14 cellular contexts compared by ENCODE assay signal in the genomic region with DNA sequence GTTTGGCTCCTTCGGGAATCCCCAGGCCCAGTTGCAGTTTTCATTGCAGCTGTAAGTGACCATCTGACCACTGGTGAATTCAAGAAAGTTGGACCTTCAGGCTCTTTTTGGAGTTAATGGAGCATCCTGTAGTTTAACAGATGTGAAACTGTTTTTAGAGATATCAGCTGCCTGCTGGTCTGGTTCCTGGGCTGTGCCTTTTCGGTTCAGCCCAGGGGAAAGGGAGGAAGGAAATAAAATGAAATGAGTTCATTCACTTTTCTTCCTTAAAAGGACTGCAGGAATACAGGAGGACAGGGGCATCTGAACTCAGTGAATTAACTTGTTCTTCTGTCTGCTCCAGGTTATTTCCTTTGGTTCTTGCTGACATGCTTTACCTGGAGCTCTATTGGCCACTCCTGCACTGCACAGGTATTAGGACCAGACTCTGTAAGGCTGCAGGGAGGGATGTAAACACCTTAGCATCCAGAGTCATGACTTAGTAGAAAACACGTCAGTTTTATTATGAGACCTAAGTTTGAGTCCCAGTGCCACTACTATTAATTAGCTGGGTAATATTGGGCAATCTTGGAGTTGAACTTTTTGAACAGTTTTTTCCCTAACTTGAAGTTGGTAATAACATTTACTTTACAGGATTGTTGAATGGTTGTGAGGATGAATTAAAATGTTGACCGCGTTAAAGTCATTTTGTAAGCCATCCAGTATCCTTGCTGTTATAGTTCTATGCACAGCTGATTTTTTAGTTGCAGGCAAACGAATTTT.
DNase-seq lines count a peak whose midpoint lies in the region; ATAC-seq, FAIRE-seq and TF ChIP-seq lines count a peak whose summit lies in the region.
"Had no signal": no experiment of that assay in that cellular context is flagged by ENCODE, and none has a peak within 500 bp of the region (broad histone marks: within the 10 kb centered on the region; RNA-seq: fewer than 3 reads in every experiment).

No MANE protein-coding gene starts in this region.

- H3K9me3 ChIP-seq in HUES64 (ENCODE audit: insufficient read depth, low read depth, low read length), result no peaks in the 10 kb centered on the region
- H3K9me3 ChIP-seq in GM12878 (replicated peaks; ENCODE audit: control insufficient read depth, insufficient read depth, low read length), result no peaks in the 10 kb centered on the region

- no peaks in the 10 kb centered on the region for H3K9me3 Mint-ChIP-seq in memory B cell
- H3K9me3 Mint-ChIP-seq: activated naive CD8-positive, alpha-beta T cell treated with anti-CD3 and anti-CD28 coated beads, Interleukin-2, amount 50 U/mL, for 24 hours; stimulated activated effector memory CD8-positive, alpha-beta T cell treated with anti-CD3 and anti-CD28 coated beads, Interleukin-12 subunit alpha, Interleukin-12 subunit beta, amount 100 ng/mL, for 72 hours had no signal

- RAD21 ChIA-PET in GM12878 (lab: Charles Lee; ENCODE audit: unreplicated experiment), result interaction anchor here (0.6 to 1.1 kb wide), 2 partner anchors 57 to 82 kb away, joined by 3 to 4 read pairs; no protein-coding TSS in a partner anchor

- TF ChIP-seq RAD21 in GM12878 (IDR thresholded peaks at IDR 0.05; ENCODE audit: insufficient read depth, low read depth, low read length), result no peak

- H3K27ac ChIP-seq in ACC112 (ENCODE audit: low read depth, low read length) (peak overlapping the region; percentile 95; the same call in 1 of the 2 replicates), HUES64 (ENCODE audit: low read depth, low read length) (peak overlapping the region; percentile 17; the same call in 1 of the 2 replicates), GM12878 (ENCODE audit: control insufficient read depth, insufficient read depth) (peak overlapping the region; percentile 20; the same call in 1 of the 2 replicates), caudate nucleus (ENCODE audit: low read depth, low read length) (no peak overlapping the region)

- no peaks in the 10 kb centered on the region for H3K27me3 Mint-ChIP-seq in memory B cell
- H3K27me3 Mint-ChIP-seq: activated CD8-positive, alpha-beta memory T cell treated with anti-CD3 and anti-CD28 coated beads, Interleukin-2, amount 10 ng/mL, durations not matched to agents 7 days and 5 days; activated naive CD8-positive, alpha-beta T cell treated with anti-CD3 and anti-CD28 coated beads, Interleukin-2, amount 50 U/mL, for 24 hours; B cell had no signal

- TF ChIP-seq POLR2A in GM12878 (IDR thresholded peaks at IDR 0.05; ENCODE audit: low read depth, low read length), result no peak

- peaks cover 2% of the 10 kb centered on the region for H3K36me3 Mint-ChIP-seq in memory B cell

- intact Hi-C loops in GM12878 (cut with micrococcal nuclease; ENCODE audit: unreplicated experiment), result no loop called here

- no peak overlapping the region for H3K4me2 ChIP-seq in GM12878 (ENCODE audit: control insufficient read depth, insufficient read depth)

- peak overlapping the region; percentile 14 for H3K27ac Mint-ChIP-seq in memory B cell
- H3K27ac Mint-ChIP-seq: activated CD8-positive, alpha-beta memory T cell treated with anti-CD3 and anti-CD28 coated beads, Interleukin-2, amount 10 ng/mL, durations not matched to agents 7 days and 5 days; activated naive CD8-positive, alpha-beta T cell treated with anti-CD3 and anti-CD28 coated beads, Interleukin-2, amount 50 U/mL, for 24 hours; B cell; stimulated activated effector memory CD8-positive, alpha-beta T cell treated with anti-CD3 and anti-CD28 coated beads, Interleukin-12 subunit alpha, Interleukin-12 subunit beta, amount 100 ng/mL, for 72 hours had no signal

- H4K20me1 ChIP-seq in GM12878 (ENCODE audit: control insufficient read depth, insufficient read depth), result no peaks in the 10 kb centered on the region

- TF ChIP-seq CTCF in GM12878 (IDR thresholded peaks at IDR 0.05 in 2 of 3, conservative IDR thresholded peaks at IDR 0.05 in 1 of 3; ENCODE audit: control insufficient read depth in 2 of 3, extremely low read depth in 1 of 3, insufficient read depth in 1 of 3, low read depth in 3 of 3, low read length in 3 of 3), result no peak

- ATAC-seq in GM12878, result peak; percentile 22; the same call in 1 of the 3 replicates
- no peak for ATAC-seq in memory B cell (ENCODE audit: low read depth)
- ATAC-seq: activated CD8-positive, alpha-beta memory T cell treated with anti-CD3 and anti-CD28 coated beads, Interleukin-2, amount 10 ng/mL, durations not matched to agents 7 days and 5 days; activated naive CD8-positive, alpha-beta T cell treated with anti-CD3 and anti-CD28 coated beads, Interleukin-2, amount 50 U/mL, for 24 hours; Panc1; stimulated activated effector memory CD8-positive, alpha-beta T cell treated with anti-CD3 and anti-CD28 coated beads, Interleukin-12 subunit alpha, Interleukin-12 subunit beta, amount 100 ng/mL, for 72 hours had no signal

- 85% methylated on average over 6 of the region's 6 CpGs for WGBS in HUES64
- WGBS in GM12878 (ENCODE audit: insufficient coverage, insufficient replicate concordance, low lambda C conversion rate, missing lambda C conversion rate), result 92% methylated on average over 6 of the region's 6 CpGs

- POLR2A ChIA-PET in GM12878 (lab: Charles Lee), result interaction anchor here (0.9 kb wide), 1 partner anchor 16 kb away, joined by 4 read pairs; no protein-coding TSS in a partner anchor

- no peaks in the 10 kb centered on the region for H3K36me3 ChIP-seq in ACC112 (ENCODE audit: insufficient read depth, low read length)
- H3K36me3 ChIP-seq in HUES64 (ENCODE audit: insufficient read depth, low read length), result no peaks in the 10 kb centered on the region
- peaks cover 0 to 1% of the 10 kb centered on the region in 2 experiments; a peak in 2 of 4 replicates for H3K36me3 ChIP-seq in GM12878 (ENCODE audit: control insufficient read depth in 2 of 2, insufficient read depth in 2 of 2, low read length in 1 of 2)

- H3K4me1 ChIP-seq in ACC112 (ENCODE audit: control insufficient read depth, insufficient read depth, low read length, unreplicated experiment) (peaks cover 62% of the 10 kb centered on the region), HUES64 (ENCODE audit: insufficient read depth, low read length) (peaks cover 54% of the 10 kb centered on the region), GM12878 (ENCODE audit: control insufficient read depth, insufficient read depth, low read length) (peaks cover 29% of the 10 kb centered on the region)

- no peak overlapping the region for H2AFZ ChIP-seq in ACC112 (ENCODE audit: low read length, unreplicated experiment)
- no peak overlapping the region for H2AFZ ChIP-seq in GM12878 (ENCODE audit: control insufficient read depth, low read depth, low read length)

- H3K4me1 Mint-ChIP-seq in memory B cell, result peaks cover 26% of the 10 kb centered on the region

- H3K9ac ChIP-seq in HUES64 (ENCODE audit: low read depth, low read length), result no peak overlapping the region
- no peak overlapping the region for H3K9ac ChIP-seq in GM12878 (ENCODE audit: control insufficient read depth, insufficient read depth, low read length)

- no TSS peak for BruUV-seq in GM12878 (replicated peaks; lab: Mats Ljungman, UMichigan)

- H3K4me3 ChIP-seq in ACC112 (ENCODE audit: low read depth, low read length) (no peak overlapping the region), HUES64 (ENCODE audit: low read length) (no peak overlapping the region), GM12878 (no peak overlapping the region)

- CTCF ChIA-PET in GM12878 (lab: Yijun Ruan, JAX), result interaction anchor here (0.6 to 1.4 kb wide), 3 partner anchors 9 to 82 kb away, joined by 3 to 4 read pairs (median 3); no protein-coding TSS in a partner anchor

- H3K79me2 ChIP-seq in ACC112 (ENCODE audit: control insufficient read depth, insufficient read depth, low read length, unreplicated experiment), result peaks cover 21% of the 10 kb centered on the region
- peaks cover 2% of the 10 kb centered on the region; the same call in 1 of the 2 replicates for H3K79me2 ChIP-seq in GM12878 (ENCODE audit: control insufficient read depth, insufficient read depth, low read length)

- no peak overlapping the region for H3K4me3 Mint-ChIP-seq in memory B cell
- H3K4me3 Mint-ChIP-seq: activated CD8-positive, alpha-beta memory T cell treated with anti-CD3 and anti-CD28 coated beads, Interleukin-2, amount 10 ng/mL, durations not matched to agents 7 days and 5 days; activated naive CD8-positive, alpha-beta T cell treated with anti-CD3 and anti-CD28 coated beads, Interleukin-2, amount 50 U/mL, for 24 hours; B cell; stimulated activated effector memory CD8-positive, alpha-beta T cell treated with anti-CD3 and anti-CD28 coated beads, Interleukin-12 subunit alpha, Interleukin-12 subunit beta, amount 100 ng/mL, for 72 hours had no signal

- in situ Hi-C loops in GM12878 (cut with MboI), result no loop called here

- DNase-seq in GM12878 (ENCODE audit: low read depth, low spot score) (no peak), memory B cell (ENCODE audit: low spot score in 2 of 2) (no peak), COR-L47 (lab: John Stamatoyannopoulos, UW) (no peak), NCI-H187 treated with DMSO at 0.1 percent for 48 hours (lab: John Stamatoyannopoulos, UW) (no peak), caudate nucleus (lab: John Stamatoyannopoulos, UW) (no peak), cerebellum (ENCODE audit: low spot score) (no peak)
- DNase-seq: activated CD8-positive, alpha-beta memory T cell treated with anti-CD3 and anti-CD28 coated beads, Interleukin-2, amount 10 ng/mL, durations not matched to agents 7 days and 5 days; activated naive CD8-positive, alpha-beta T cell treated with anti-CD3 and anti-CD28 coated beads, Interleukin-2, amount 50 U/mL, for 24 hours; MM.1S had no signal

- no peak for FAIRE-seq in GM12878 (lab: Jason Lieb, UNC)

- SMC1A ChIA-PET in GM12878 (lab: Charles Lee; ENCODE audit: uncharacterized antibody, unreplicated experiment), result interaction anchor here (0.7 to 1.7 kb wide), 7 partner anchors 9 to 95 kb away, joined by 3 to 4 read pairs (median 3); no protein-coding TSS in a partner anchor

- TF ChIP-seq EP300 in GM12878 (IDR thresholded peaks at IDR 0.05; ENCODE audit: borderline replicate concordance in 1 of 2, control insufficient read depth in 1 of 2, low read depth in 2 of 2, low read length in 2 of 2), result no peak

- H3K27me3 ChIP-seq in ACC112 (ENCODE audit: insufficient read depth, low read length), result no peaks in the 10 kb centered on the region
- no peaks in the 10 kb centered on the region for H3K27me3 ChIP-seq in HUES64 (ENCODE audit: insufficient read depth, low read length)
- H3K27me3 ChIP-seq in GM12878 (replicated peaks in 1 of 2; ENCODE audit: control insufficient read depth in 2 of 2, insufficient read depth in 2 of 2, low read length in 1 of 2), result no peaks in the 10 kb centered on the region

TF ChIP-seq in GM12878, 131 proteins besides CTCF, POLR2A, EP300 and RAD21 (continues in another document):
- TF ChIP-seq, protein P1, sequence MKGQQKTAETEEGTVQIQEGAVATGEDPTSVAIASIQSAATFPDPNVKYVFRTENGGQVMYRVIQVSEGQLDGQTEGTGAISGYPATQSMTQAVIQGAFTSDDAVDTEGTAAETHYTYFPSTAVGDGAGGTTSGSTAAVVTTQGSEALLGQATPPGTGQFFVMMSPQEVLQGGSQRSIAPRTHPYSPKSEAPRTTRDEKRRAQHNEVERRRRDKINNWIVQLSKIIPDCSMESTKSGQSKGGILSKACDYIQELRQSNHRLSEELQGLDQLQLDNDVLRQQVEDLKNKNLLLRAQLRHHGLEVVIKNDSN (IDR thresholded peaks at IDR 0.05; ENCODE audit: borderline replicate concordance, extremely low read length, insufficient read depth, low read depth, low read length), result no peak
